10 cellular contexts compared by ENCODE assay signal in the genomic region with DNA sequence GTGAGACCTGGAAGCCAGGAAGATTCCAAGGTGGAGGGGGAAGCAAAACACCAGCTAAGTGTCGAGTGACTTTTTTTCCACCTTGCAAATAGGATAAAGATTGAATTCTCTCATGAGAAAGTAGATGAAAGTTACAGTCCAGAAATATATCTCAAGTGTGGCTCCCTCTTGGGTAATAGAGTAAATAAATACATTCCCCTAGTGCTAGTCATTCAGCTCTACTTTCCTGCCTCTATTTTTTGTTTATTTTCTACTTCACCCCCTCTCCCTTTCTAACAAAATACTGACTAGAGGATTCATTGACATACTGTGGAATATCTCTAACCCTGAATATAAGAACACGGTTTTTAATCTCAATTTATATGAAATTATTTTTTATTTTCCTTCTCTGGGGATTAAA. TPM values are rescaled to one million over a fixed set of nuclear protein-coding genes. Genes with fewer than 3 reads are reported as not detected.
"Had no signal": no experiment of that assay in that cellular context is flagged by ENCODE, and none has a peak within 500 bp of the region (broad histone marks: within the 10 kb centered on the region; RNA-seq: fewer than 3 reads in every experiment).

No MANE protein-coding gene starts in this region.

- ATAC-seq: GM23338 had no signal

- H2AFZ ChIP-seq: GM23338 had no signal

- FAIRE-seq: H1, H54, HTR-8/SVneo had no signal

- DNase-seq: H9, HCEC 1CT, IMR-90, KBM-7 had no signal

- H3K27ac ChIP-seq: KMS-11 had no signal

- H3K4me3 ChIP-seq: GM23338 had no signal

- H3K9ac ChIP-seq: KMS-11 had no signal

- H3K4me2 ChIP-seq: GM23338, KMS-11 had no signal

RNA-seq across cellular contexts. Expression of a gene that starts 19.2 kb away (rescaled TPM):
- total RNA-seq: GM23338, H1, H9, HT-29, IMR-90 had no signal
- polyA plus RNA-seq: GM23338, H1, IMR-90 had no signal

RNA-seq across cellular contexts. Expression of a gene that starts 34.0 kb away (rescaled TPM):
- total RNA-seq: GM23338, H1, H9, HT-29, IMR-90 had no signal
- polyA plus RNA-seq: GM23338, H1, IMR-90 had no signal

RNA-seq across cellular contexts. Expression of a gene that starts 42.4 kb away (rescaled TPM):
- total RNA-seq: GM23338, H1, H9, HT-29, IMR-90 had no signal
- polyA plus RNA-seq: GM23338, H1, IMR-90 had no signal

RNA-seq across cellular contexts. Expression of a gene that starts 58.7 kb away (rescaled TPM):
- total RNA-seq: GM23338, H1, H9, HT-29, IMR-90 had no signal
- polyA plus RNA-seq: GM23338, H1, IMR-90 had no signal

RNA-seq across cellular contexts. Expression of a gene that starts 59.6 kb away (rescaled TPM):
- total RNA-seq: GM23338, H1, H9, HT-29, IMR-90 had no signal
- polyA plus RNA-seq: GM23338, H1, IMR-90 had no signal
